Comparison of ENCODE assay signal across 10 cellular contexts in genomic region chr12:57524814-57525614, GRCh38. TPM values are rescaled to one million over a fixed set of nuclear protein-coding genes. Genes with fewer than 3 reads are reported as not detected.
DNase-seq lines count a peak whose midpoint lies in the region; ATAC-seq and TF ChIP-seq lines count a peak whose summit lies in the region.
"Had no signal": no experiment of that assay in that cellular context is flagged by ENCODE, and none has a peak within 500 bp of the region (broad histone marks: within the 10 kb centered on the region; RNA-seq: fewer than 3 reads in every experiment).

No MANE protein-coding gene starts in this region.

- H3K36me3 Mint-ChIP-seq in stimulated activated naive B cell treated with anti-CD40 and anti-IgM and Interleukin-4, amounts not matched to agents 10 μg/mL and 1 μg/mL and 100 μg/mL, for 72 hours, result peaks cover 37 to 51% of the 10 kb centered on the region in 2 donors

- H3K4me3 Mint-ChIP-seq in stimulated activated naive B cell treated with anti-CD40 and anti-IgM and Interleukin-4, amounts not matched to agents 10 μg/mL and 1 μg/mL and 100 μg/mL, for 72 hours, result peak overlapping the region; percentile 97 to 99

- no peak overlapping the region for H3K4me3 ChIP-seq in WERI-Rb-1 (ENCODE audit: low read depth, low read length)
- peak overlapping the region; percentile 75 to 78 for H3K4me3 ChIP-seq in foreskin fibroblast (ENCODE audit: low read depth in 1 of 2, low read length in 2 of 2)
- H3K4me3 ChIP-seq in left lung, result peak overlapping the region in 1 of 2 donors; percentile 95

- H3K27me3 Mint-ChIP-seq in stimulated activated naive B cell treated with anti-CD40 and anti-IgM and Interleukin-4, amounts not matched to agents 10 μg/mL and 1 μg/mL and 100 μg/mL, for 72 hours, result no peaks in the 10 kb centered on the region

- H3K36me3 ChIP-seq in WERI-Rb-1 (peaks cover 60% of the 10 kb centered on the region), left lung (peaks cover 0 to 60% of the 10 kb centered on the region in 2 donors)

- H3K27ac Mint-ChIP-seq in stimulated activated naive B cell treated with anti-CD40 and anti-IgM and Interleukin-4, amounts not matched to agents 10 μg/mL and 1 μg/mL and 100 μg/mL, for 72 hours, result peak overlapping the region; percentile 88

- H3K27me3 ChIP-seq in WERI-Rb-1 (ENCODE audit: insufficient read depth, low read depth, severe bottlenecking) (no peaks in the 10 kb centered on the region), left lung (no peaks in the 10 kb centered on the region)

- peaks cover 27 to 45% of the 10 kb centered on the region in 2 donors for H3K4me1 ChIP-seq in left lung

- peak; percentile 41 for DNase-seq in NCI-H82 (lab: John Stamatoyannopoulos, UW)
- no peak for DNase-seq in NCI-H82 treated with DMSO at 0.1 percent for 48 hours (lab: John Stamatoyannopoulos, UW; ENCODE audit: unreplicated experiment)
- DNase-seq in WERI-Rb-1, result no peak
- no peak for DNase-seq in foreskin fibroblast
- no peak for DNase-seq in stimulated activated naive B cell treated with anti-CD40 and anti-IgM and Interleukin-4, amounts not matched to agents 10 μg/mL and 1 μg/mL and 100 μg/mL, for 72 hours
- DNase-seq in NCI-H1694 treated with DMSO at 0.1 percent for 48 hours (lab: John Stamatoyannopoulos, UW), result no peak
- no peak for DNase-seq in left lung
- no peak for DNase-seq in stimulated activated naive CD4-positive, alpha-beta T cell (lab: John Stamatoyannopoulos, UW)
- DNase-seq: activated CD4-positive, CD25-positive, alpha-beta regulatory T cell; stimulated activated CD4-positive, alpha-beta T cell treated with anti-CD3 and anti-CD28 coated beads, Interleukin-2, amount 100 ng/mL, for 48 hours had no signal

- H3K4me1 Mint-ChIP-seq in stimulated activated naive B cell treated with anti-CD40 and anti-IgM and Interleukin-4, amounts not matched to agents 10 μg/mL and 1 μg/mL and 100 μg/mL, for 72 hours, result peaks cover 34 to 70% of the 10 kb centered on the region in 2 donors

- intact Hi-C loops in left lung (cut with DNase I), result no loop called here

- no peaks in the 10 kb centered on the region for H3K9me3 ChIP-seq in WERI-Rb-1 (ENCODE audit: severe bottlenecking)
- H3K9me3 ChIP-seq in left lung, result no peaks in the 10 kb centered on the region

- H3K27ac ChIP-seq in WERI-Rb-1, result peak overlapping the region; percentile 99; the same call in 1 of the 2 replicates
- peak overlapping the region in 1 of 2 donors; percentile 13 for H3K27ac ChIP-seq in left lung

- no peak for TF ChIP-seq CTCF in WERI-Rb-1 (IDR thresholded peaks at IDR 0.05; ENCODE audit: low read depth, low read length)
- no peak for TF ChIP-seq CTCF in foreskin fibroblast (IDR thresholded peaks at IDR 0.05; ENCODE audit: low read depth, low read length)
- no peak for TF ChIP-seq CTCF in left lung (IDR thresholded peaks at IDR 0.05)

- ATAC-seq in stimulated activated naive B cell treated with anti-CD40 and anti-IgM and Interleukin-4, amounts not matched to agents 10 μg/mL and 1 μg/mL and 100 μg/mL, for 72 hours (replicated peaks), result no peak
- no peak for ATAC-seq in left lung

- no peaks in the 10 kb centered on the region for H3K9me3 Mint-ChIP-seq in stimulated activated naive B cell treated with anti-CD40 and anti-IgM and Interleukin-4, amounts not matched to agents 10 μg/mL and 1 μg/mL and 100 μg/mL, for 72 hours

RNA-seq across cellular contexts. Expression of gene MBD6, which starts 2.4 kb away (rescaled TPM):
- 100 to 1,000 TPM in 1 of 2 donors, 10 to 100 TPM in 1; 69.1 to 111 TPM for total RNA-seq in left lung

RNA-seq across cellular contexts. Expression of gene DDIT3, which starts 4.7 kb away (rescaled TPM):
- 10 to 100 TPM; 18.3 to 27.2 TPM for total RNA-seq in left lung

RNA-seq across cellular contexts. Expression of gene DCTN2, which starts 22.0 kb away (rescaled TPM):
- 100 to 1,000 TPM; 104 to 111 TPM for total RNA-seq in left lung

RNA-seq across cellular contexts. Expression of gene KIF5A, which starts 24.8 kb away (rescaled TPM):
- total RNA-seq in left lung, result under 1 TPM; 0.38 to 0.50 TPM

RNA-seq across cellular contexts. Expression of gene MARS1, which starts 37.1 kb away (rescaled TPM):
- 100 to 1,000 TPM; 113 to 168 TPM for total RNA-seq in left lung
